In genomic region chr1:178931843-178932551, GRCh38 we compare ENCODE assay signal across 11 cellular contexts.
DNase-seq lines count a peak whose midpoint lies in the region; ATAC-seq and TF ChIP-seq lines count a peak whose summit lies in the region.
"Had no signal": no experiment of that assay in that cellular context is flagged by ENCODE, and none has a peak within 500 bp of the region (broad histone marks: within the 10 kb centered on the region; RNA-seq: fewer than 3 reads in every experiment).

No MANE protein-coding gene starts in this region.

- H3K36me3 Mint-ChIP-seq in stimulated activated memory B cell treated with anti-CD40 and anti-IgM and Interleukin-4, amounts not matched to agents 10 μg/mL and 1 μg/mL and 100 μg/mL, for 72 hours, result no peaks in the 10 kb centered on the region
- H3K36me3 Mint-ChIP-seq: activated naive CD4-positive, alpha-beta T cell treated with anti-CD3 and anti-CD28 coated beads, Interleukin-2, amount 50 U/mL, for 24 hours had no signal

- peak; percentile 76 to 87 for ATAC-seq in lower lobe of right lung
- ATAC-seq in stimulated activated memory B cell treated with anti-CD40 and anti-IgM and Interleukin-4, amounts not matched to agents 10 μg/mL and 1 μg/mL and 100 μg/mL, for 72 hours, result peak; percentile 48
- no peak for ATAC-seq in HG02571 (IDR thresholded peaks at IDR 0.05; ENCODE audit: unreplicated experiment)
- ATAC-seq in GM21619 (IDR thresholded peaks at IDR 0.05; ENCODE audit: unreplicated experiment), result no peak

- H3K27me3 ChIP-seq in lower lobe of right lung (ENCODE audit: low read depth), result no peaks in the 10 kb centered on the region

- in situ Hi-C loops in ACHN (cut with HindIII; ENCODE audit: low pct_ligation_motif_present, low pct_unique_long_range_greater_than_20kb, low sequenced_read_pairs), result no loop called here

- H3K9me3 ChIP-seq in lower lobe of right lung, result no peaks in the 10 kb centered on the region

- no peaks in the 10 kb centered on the region for H3K36me3 ChIP-seq in lower lobe of right lung

- peaks cover 26% of the 10 kb centered on the region for H3K4me1 ChIP-seq in lower lobe of right lung

- peak overlapping the region; percentile 78 for H3K27ac Mint-ChIP-seq in stimulated activated memory B cell treated with anti-CD40 and anti-IgM and Interleukin-4, amounts not matched to agents 10 μg/mL and 1 μg/mL and 100 μg/mL, for 72 hours
- H3K27ac Mint-ChIP-seq: activated naive CD4-positive, alpha-beta T cell treated with anti-CD3 and anti-CD28 coated beads, Interleukin-2, amount 50 U/mL, for 24 hours; T-helper 1 cell treated with Interleukin-12 subunit alpha and Interleukin-12 subunit beta and Interleukin-4 antibody, amounts not matched to agents 30 μg/mL and 1 μg/mL, for 36 hours had no signal

- no peaks in the 10 kb centered on the region for H3K9me3 Mint-ChIP-seq in stimulated activated memory B cell treated with anti-CD40 and anti-IgM and Interleukin-4, amounts not matched to agents 10 μg/mL and 1 μg/mL and 100 μg/mL, for 72 hours
- H3K9me3 Mint-ChIP-seq: activated naive CD4-positive, alpha-beta T cell treated with anti-CD3 and anti-CD28 coated beads, Interleukin-2, amount 50 U/mL, for 24 hours; T-helper 1 cell treated with Interleukin-12 subunit alpha and Interleukin-12 subunit beta and Interleukin-4 antibody, amounts not matched to agents 30 μg/mL and 1 μg/mL, for 36 hours had no signal

- peak; percentile 29 for DNase-seq in M059J (ENCODE audit: low read depth)
- peak; percentile 11 for DNase-seq in cerebellar cortex (ENCODE audit: low spot score)
- DNase-seq in lower lobe of right lung, result peak; percentile 62
- no peak for DNase-seq in ACHN
- no peak for DNase-seq in activated gamma-delta T cell treated with Interleukin-2 at 50 U/mL for 16 hours

- no peak overlapping the region for H3K4me3 Mint-ChIP-seq in stimulated activated memory B cell treated with anti-CD40 and anti-IgM and Interleukin-4, amounts not matched to agents 10 μg/mL and 1 μg/mL and 100 μg/mL, for 72 hours
- H3K4me3 Mint-ChIP-seq: activated naive CD4-positive, alpha-beta T cell treated with anti-CD3 and anti-CD28 coated beads, Interleukin-2, amount 50 U/mL, for 24 hours; T-helper 1 cell treated with Interleukin-12 subunit alpha and Interleukin-12 subunit beta and Interleukin-4 antibody, amounts not matched to agents 30 μg/mL and 1 μg/mL, for 36 hours had no signal

- H3K4me3 ChIP-seq in lower lobe of right lung, result no peak overlapping the region

- no peaks in the 10 kb centered on the region for H3K27me3 Mint-ChIP-seq in stimulated activated memory B cell treated with anti-CD40 and anti-IgM and Interleukin-4, amounts not matched to agents 10 μg/mL and 1 μg/mL and 100 μg/mL, for 72 hours
- H3K27me3 Mint-ChIP-seq: activated naive CD4-positive, alpha-beta T cell treated with anti-CD3 and anti-CD28 coated beads, Interleukin-2, amount 50 U/mL, for 24 hours had no signal

- peak overlapping the region; percentile 65 for H3K27ac ChIP-seq in lower lobe of right lung
- H3K27ac ChIP-seq: KMS-11 had no signal

- H3K4me1 Mint-ChIP-seq in stimulated activated memory B cell treated with anti-CD40 and anti-IgM and Interleukin-4, amounts not matched to agents 10 μg/mL and 1 μg/mL and 100 μg/mL, for 72 hours, result peaks cover 73% of the 10 kb centered on the region
- H3K4me1 Mint-ChIP-seq: activated naive CD4-positive, alpha-beta T cell treated with anti-CD3 and anti-CD28 coated beads, Interleukin-2, amount 50 U/mL, for 24 hours had no signal

- TF ChIP-seq CTCF in lower lobe of right lung (IDR thresholded peaks at IDR 0.05), result no peak

- intact Hi-C loops in lower lobe of right lung (cut with DNase I), result no loop called here

Comparison
In these comparisons a context has a peak if more than half of its experiments do, and no peak if none do; other contexts are left out.
1. DNase-seq: peak in M059J (single experiment), cerebellar cortex (single experiment) and lower lobe of right lung (single experiment); none in ACHN (single experiment) and activated gamma-delta T cell treated with Interleukin-2 at 50 U/mL for 16 hours (single experiment).
2. ATAC-seq: peak in lower lobe of right lung (2 of 2) and stimulated activated memory B cell treated with anti-CD40 and anti-IgM and Interleukin-4, amounts not matched to agents 10 μg/mL and 1 μg/mL and 100 μg/mL, for 72 hours (single experiment); none in HG02571 (single experiment) and GM21619 (single experiment).